ENCODE assay signal across 8 cellular contexts in genomic region chr4:10006236-10006603, GRCh38. TPM values are rescaled to one million over a fixed set of nuclear protein-coding genes. Genes with fewer than 3 reads are reported as not detected.
DNase-seq lines count a peak whose midpoint lies in the region; ATAC-seq and TF ChIP-seq lines count a peak whose summit lies in the region.

No MANE protein-coding gene starts in this region.

- H3K27me3 ChIP-seq in Panc1 (ENCODE audit: control insufficient read depth, insufficient read depth, low read length) (no peaks in the 10 kb centered on the region), gastroesophageal sphincter (no peaks in the 10 kb centered on the region)

- no peaks in the 10 kb centered on the region for H3K36me3 ChIP-seq in Panc1 (ENCODE audit: control insufficient read depth, insufficient read depth, low read length)
- no peaks in the 10 kb centered on the region for H3K36me3 ChIP-seq in gastroesophageal sphincter

- no TSS peak for BruUV-seq in Panc1 (replicated peaks; lab: Mats Ljungman, UMichigan)

- H3K4me3 ChIP-seq in Panc1 (ENCODE audit: low read depth in 2 of 2, low read length in 2 of 2) (peak overlapping the region in 1 of 2 experiments; percentile 49; a peak in 2 of 4 replicates), gastroesophageal sphincter (no peak overlapping the region), skin epidermis (no peak overlapping the region)

- peak; percentile 89 for DNase-seq in GF-D8 (lab: John Stamatoyannopoulos, UW)
- DNase-seq in Panc1 (ENCODE audit: low read depth, low spot score) = peak; percentile 42
- DNase-seq in NCI-H510A treated with DMSO at 0.1 percent for 48 hours (lab: John Stamatoyannopoulos, UW) = no peak
- DNase-seq in mesenteric fat pad (ENCODE audit: low spot score) = no peak
- no peak for DNase-seq in islet precursor cell

- peak overlapping the region; percentile 85 for H3K27ac ChIP-seq in Panc1 (ENCODE audit: low read length)
- H3K27ac ChIP-seq in gastroesophageal sphincter = peak overlapping the region in 3 of 4 donors; percentile 46 to 68 (median 63)
- H3K27ac ChIP-seq in skin epidermis = peak overlapping the region in 18 of 21 experiments; percentile 14 to 86 (median 68)

- CTCF ChIA-PET in Panc1 (lab: Charles Lee) = interaction anchor here (1.2 kb wide), 1 partner anchor 9 kb away, joined by 4 read pairs; no protein-coding TSS in a partner anchor

- in situ Hi-C loops in Panc1 (cut with HindIII; ENCODE audit: low pct_unique_long_range_greater_than_20kb, low sequenced_read_pairs) = no loop called here

- TF ChIP-seq POLR2A in gastroesophageal sphincter (IDR thresholded peaks at IDR 0.05) = no peak

- intact Hi-C loops in Panc1 (cut with micrococcal nuclease; ENCODE audit: unreplicated experiment) = no loop called here

- peak; percentile 31 for ATAC-seq in HG02885 (IDR thresholded peaks at IDR 0.05; ENCODE audit: poor library complexity, unreplicated experiment)
- peak; percentile 66 for ATAC-seq in Panc1
- ATAC-seq in gastroesophageal sphincter = peak; percentile 88

- H3K9me3 ChIP-seq in Panc1 (ENCODE audit: control insufficient read depth, insufficient read depth, low read depth, low read length) = no peaks in the 10 kb centered on the region
- no peaks in the 10 kb centered on the region for H3K9me3 ChIP-seq in gastroesophageal sphincter

- POLR2A ChIA-PET in Panc1 (lab: Charles Lee) = no interaction called here

- no peak for TF ChIP-seq CTCF in Panc1 (IDR thresholded peaks at IDR 0.05)
- no peak for TF ChIP-seq CTCF in gastroesophageal sphincter (IDR thresholded peaks at IDR 0.05)

- WGBS in gastroesophageal sphincter (ENCODE audit: low coverage in 1 of 2), 2 donors = 23 to 27% methylated on average over 5 of the region's 6 CpGs

- H3K4me1 ChIP-seq in Panc1 (ENCODE audit: control insufficient read depth, insufficient read depth, low read length) (peaks cover 37% of the 10 kb centered on the region), gastroesophageal sphincter (peaks cover 0 to 33% (median 22%) of the 10 kb centered on the region in 3 donors)

- TF ChIP-seq EP300 in gastroesophageal sphincter (IDR thresholded peaks at IDR 0.05) = no peak

RNA-seq across cellular contexts. Expression of gene SLC2A9, which starts 15.1 kb away (rescaled TPM):
- total RNA-seq in Panc1 (2021; ENCODE audit: unreplicated experiment) (3.5 TPM), gastroesophageal sphincter (1 to 10 TPM; 3.1 to 6.5 (median 4.3) TPM), mesenteric fat pad (5.5 TPM)
- 3.5 TPM for polyA plus RNA-seq in Panc1 (2012; ENCODE audit: insufficient read length)

Comparison
In these comparisons a context has a peak if more than half of its experiments do, and no peak if none do; other contexts are left out.
1. DNase-seq: peak in GF-D8 (single experiment) and Panc1 (single experiment); none in NCI-H510A treated with DMSO at 0.1 percent for 48 hours (single experiment), mesenteric fat pad (single experiment) and islet precursor cell (single experiment).
2. ATAC-seq: peak in every context shown above with its lines; median percentile 88 in gastroesophageal sphincter; 66 in Panc1; 31 in HG02885.
3. Peak in every context shown above with its lines, with median percentiles within 50 percentile points of each other: H3K27ac ChIP-seq.